32 cellular contexts compared by ENCODE assay signal in genomic region chr15:67400890-67401289, GRCh38.
"Had no signal": no experiment of that assay in that cellular context is flagged by ENCODE, and none has a peak within 500 bp of the region (broad histone marks: within the 10 kb centered on the region; RNA-seq: fewer than 3 reads in every experiment).

No MANE protein-coding gene starts in this region.

- H3K4me3 ChIP-seq: adrenal gland, ascending aorta, body of pancreas, breast epithelium, cardiac muscle cell had no signal

- FAIRE-seq: astrocyte had no signal

- H3K27ac ChIP-seq: adrenal gland, ascending aorta, body of pancreas, brain microvascular endothelial cell, breast epithelium, cardiac muscle cell had no signal

- H3K4me1 ChIP-seq: adrenal gland, ascending aorta, body of pancreas, breast epithelium had no signal

- H3K36me3 ChIP-seq: adrenal gland, ascending aorta, brain microvascular endothelial cell, breast epithelium, cardiac muscle cell had no signal

- DNase-seq: activated effector memory CD4-positive, alpha-beta T cell treated with anti-CD3 and anti-CD28 coated beads, Interleukin-2, amount 50 U/mL, for 16 hours; activated effector memory CD4-positive, alpha-beta T cell treated with Interleukin-2 at 50 U/mL for 16 hours; activated gamma-delta T cell; activated gamma-delta T cell treated with Interleukin-2 at 50 U/mL for 16 hours; activated naive CD4-positive, alpha-beta T cell; activated naive CD4-positive, alpha-beta T cell treated with anti-CD3 and anti-CD28 coated beads for 36 hours; activated naive CD4-positive, alpha-beta T cell treated with anti-CD3 and anti-CD28 coated beads, Interleukin-2, amount 10 ng/mL, durations not matched to agents 7 days and 5 days; activated naive CD4-positive, alpha-beta T cell treated with anti-CD3 and anti-CD28 coated beads, Interleukin-2, amount 50 U/mL, for 16 hours; activated naive CD4-positive, alpha-beta T cell treated with Interleukin-2 at 50 U/mL for 16 hours; activated naive CD8-positive, alpha-beta T cell treated with anti-CD3 and anti-CD28 coated beads for 36 hours; activated naive CD8-positive, alpha-beta T cell treated with anti-CD3 and anti-CD28 coated beads, Interleukin-2, amount 10 ng/mL, durations not matched to agents 7 days and 5 days; activated naive CD8-positive, alpha-beta T cell treated with anti-CD3 and anti-CD28 coated beads, Interleukin-2, amount 50 U/mL, for 24 hours; activated T-cell treated with anti-CD3 and anti-CD28 coated beads for 4 hours; activated T-cell treated with anti-CD3 and anti-CD28 coated beads, Interleukin-2, amount 50 U/mL, for 1 hour; activated T-cell treated with anti-CD3 and anti-CD28 coated beads, Interleukin-2, amount 50 U/mL, for 24 hours; activated T-cell treated with anti-CD3 and anti-CD28 coated beads, Interleukin-2, amount 50 U/mL, for 4 hours; activated T-cell treated with anti-CD3 and anti-CD28 coated beads, Interleukin-2, amount 50 U/mL, for 48 hours; activated T-cell treated with anti-CD3 and anti-CD28 coated beads, Interleukin-2, amount 50 U/mL, for 72 hours; adrenal gland; amniotic stem cell; amygdala; anterior cingulate cortex; aorta; body of pancreas; brain microvascular endothelial cell; caudate nucleus; central memory CD4-positive, alpha-beta T cell; cerebellar nuclear complex had no signal

- H3K27me3 ChIP-seq: adrenal gland, ascending aorta, body of pancreas, brain microvascular endothelial cell, breast epithelium, cardiac muscle cell had no signal

- H3K9me3 ChIP-seq: adrenal gland, ascending aorta, body of pancreas, breast epithelium had no signal
